Comparison of ENCODE assay signal across 15 cellular contexts in genomic region chr5:127813633-127814171, GRCh38.
DNase-seq lines count a peak whose midpoint lies in the region; ATAC-seq and TF ChIP-seq lines count a peak whose summit lies in the region.
"Had no signal": no experiment of that assay in that cellular context is flagged by ENCODE, and none has a peak within 500 bp of the region (broad histone marks: within the 10 kb centered on the region; RNA-seq: fewer than 3 reads in every experiment).

No MANE protein-coding gene starts in this region.

- H3K27ac ChIP-seq in RWPE1 (peak overlapping the region; percentile 30; the same call in 1 of the 2 replicates), esophagus muscularis mucosa (replicated peaks in 1 of 4) (peak overlapping the region; percentile 65 to 84 (median 78))
- H3K27ac ChIP-seq in CD8-positive, alpha-beta T cell (ENCODE audit: low read depth, low read length) = no peak overlapping the region
- H3K27ac ChIP-seq: spleen had no signal

- no peak for TF ChIP-seq EP300 in esophagus muscularis mucosa (IDR thresholded peaks at IDR 0.05)

- no peaks in the 10 kb centered on the region for H3K36me3 ChIP-seq in esophagus muscularis mucosa
- no peaks in the 10 kb centered on the region for H3K36me3 ChIP-seq in CD8-positive, alpha-beta T cell (ENCODE audit: insufficient read depth, low read length)
- H3K36me3 ChIP-seq: spleen had no signal

- peak overlapping the region in 3 of 4 donors; percentile 1 to 29 (median 18) for H3K4me3 ChIP-seq in esophagus muscularis mucosa
- H3K4me3 ChIP-seq in CD8-positive, alpha-beta T cell (ENCODE audit: low read depth, low read length) = no peak overlapping the region
- H3K4me3 ChIP-seq: K562, spleen had no signal

- H3K4me1 Mint-ChIP-seq in CD8-positive, alpha-beta T cell (ENCODE audit: low read depth) = no peaks in the 10 kb centered on the region
- H3K4me1 Mint-ChIP-seq: central memory CD8-positive, alpha-beta T cell had no signal

- no peaks in the 10 kb centered on the region for H3K9me3 ChIP-seq in esophagus muscularis mucosa
- no peaks in the 10 kb centered on the region for H3K9me3 ChIP-seq in CD8-positive, alpha-beta T cell (ENCODE audit: low read length)
- H3K9me3 ChIP-seq: spleen had no signal

- intact Hi-C loops in esophagus muscularis mucosa (cut with DNase I) = no loop called here
- intact Hi-C loops in CD8-positive, alpha-beta T cell (cut with DNase I, micrococcal nuclease) = no loop called here

- no peak for ATAC-seq in CD8-positive, alpha-beta T cell
- ATAC-seq: K562, T-helper 17 cell had no signal

- no peaks in the 10 kb centered on the region for H3K36me3 Mint-ChIP-seq in CD8-positive, alpha-beta T cell

- no peaks in the 10 kb centered on the region for H3K9me3 Mint-ChIP-seq in CD8-positive, alpha-beta T cell
- H3K9me3 Mint-ChIP-seq: central memory CD8-positive, alpha-beta T cell had no signal

- TF ChIP-seq CTCF in RWPE1 (conservative IDR thresholded peaks at IDR 0.05; ENCODE audit: low read depth) (no peak), esophagus muscularis mucosa (IDR thresholded peaks at IDR 0.05) (no peak)
- TF ChIP-seq CTCF in CD8-positive, alpha-beta T cell (IDR thresholded peaks at IDR 0.05) = no peak

- CTCF ChIA-PET in RWPE1 (lab: Yijun Ruan, JAX) (interaction anchor here (0.6 kb wide), 1 partner anchor 225 kb away, joined by 3 read pairs; no protein-coding TSS in a partner anchor), HEK293T (lab: Yijun Ruan, JAX) (no interaction called here)
- CTCF ChIA-PET in CD8-positive, alpha-beta T cell (lab: Charles Lee) = no interaction called here

- H3K27me3 Mint-ChIP-seq in CD8-positive, alpha-beta T cell (ENCODE audit: low read depth) = peaks cover 9% of the 10 kb centered on the region

- DNase-seq in GM04504 (ENCODE audit: low read depth) = peak; percentile 49
- DNase-seq in RWPE1 (ENCODE audit: low spot score) = peak; percentile 80
- DNase-seq in esophagus muscularis mucosa (ENCODE audit: extremely low spot score) = no peak
- DNase-seq in pulmonary artery endothelial cell (ENCODE audit: low read depth, low spot score) = peak; percentile 67
- DNase-seq in CD8-positive, alpha-beta T cell = no peak
- no peak for DNase-seq in cerebellar cortex (ENCODE audit: low spot score)
- no peak for DNase-seq in C1 segment of cervical spinal cord (lab: John Stamatoyannopoulos, UW)
- no peak for DNase-seq in HEK293T (ENCODE audit: extremely low spot score)
- DNase-seq: DMS79; NCI-H510A; spleen; stimulated activated naive CD4-positive, alpha-beta T cell; T-helper 17 cell had no signal

- peaks cover 5 to 49% (median 42%) of the 10 kb centered on the region in 4 donors for H3K4me1 ChIP-seq in esophagus muscularis mucosa
- H3K4me1 ChIP-seq in CD8-positive, alpha-beta T cell (ENCODE audit: insufficient read depth, low read length) = no peaks in the 10 kb centered on the region
- H3K4me1 ChIP-seq: spleen had no signal

- no peaks in the 10 kb centered on the region for H3K27me3 ChIP-seq in esophagus muscularis mucosa
- H3K27me3 ChIP-seq in CD8-positive, alpha-beta T cell (ENCODE audit: insufficient read depth, low read length) = no peaks in the 10 kb centered on the region
- H3K27me3 ChIP-seq: spleen had no signal

- no peak overlapping the region for H3K4me3 Mint-ChIP-seq in CD8-positive, alpha-beta T cell
- H3K4me3 Mint-ChIP-seq: central memory CD8-positive, alpha-beta T cell; T-helper 17 cell had no signal

- TF ChIP-seq POLR2A in esophagus muscularis mucosa (IDR thresholded peaks at IDR 0.05; ENCODE audit: low read depth) = no peak

- 25% methylated on average over 1 of the region's 1 CpG for WGBS in esophagus muscularis mucosa

- no peak overlapping the region for H3K27ac Mint-ChIP-seq in CD8-positive, alpha-beta T cell
- H3K27ac Mint-ChIP-seq: T-helper 17 cell had no signal

- POLR2A ChIA-PET in RWPE1 (lab: Yijun Ruan, JAX; ENCODE audit: low non-redundant PET) = no interaction called here
- POLR2A ChIA-PET in CD8-positive, alpha-beta T cell (lab: Charles Lee) = interaction anchor here (0.9 kb wide), 1 partner anchor 75 kb away, joined by 3 read pairs; no protein-coding TSS in a partner anchor
- POLR2A ChIA-PET in HEK293T (lab: Yijun Ruan, JAX) = interaction anchor here (1.0 kb wide), 1 partner anchor 19 kb away, joined by 4 read pairs; no protein-coding TSS in a partner anchor

TF ChIP-seq in HEK293T, 16 proteins besides CTCF, POLR2A, EP300 and RAD21:
- TF ChIP-seq SP1 (IDR thresholded peaks at IDR 0.05) (no peak), FOXK2 (IDR thresholded peaks at IDR 0.05) (no peak), TARDBP (IDR thresholded peaks at IDR 0.05) (no peak), HDGF (IDR thresholded peaks at IDR 0.05; ENCODE audit: borderline replicate concordance) (no peak), FOXA1 (IDR thresholded peaks at IDR 0.05) (no peak), SUZ12 (IDR thresholded peaks at IDR 0.05) (no peak), BHLHE40 (IDR thresholded peaks at IDR 0.05; ENCODE audit: borderline replicate concordance) (no peak), ARNT (IDR thresholded peaks at IDR 0.05) (no peak), PKNOX1 (IDR thresholded peaks at IDR 0.05) (no peak), L3MBTL2 (conservative IDR thresholded peaks at IDR 0.05) (no peak), NFRKB (IDR thresholded peaks at IDR 0.05) (no peak), ELF4 (IDR thresholded peaks at IDR 0.05) (no peak)

Comparison
In these comparisons a context has a peak if more than half of its experiments do, and no peak if none do; other contexts are left out.
1. DNase-seq: peak in GM04504 (single experiment), RWPE1 (single experiment) and pulmonary artery endothelial cell (single experiment); none in esophagus muscularis mucosa (single experiment), CD8-positive, alpha-beta T cell (0 of 7), cerebellar cortex (single experiment), C1 segment of cervical spinal cord (0 of 14) and HEK293T (single experiment).